ENCODE assay signal across 10 cellular contexts in the genomic region with DNA sequence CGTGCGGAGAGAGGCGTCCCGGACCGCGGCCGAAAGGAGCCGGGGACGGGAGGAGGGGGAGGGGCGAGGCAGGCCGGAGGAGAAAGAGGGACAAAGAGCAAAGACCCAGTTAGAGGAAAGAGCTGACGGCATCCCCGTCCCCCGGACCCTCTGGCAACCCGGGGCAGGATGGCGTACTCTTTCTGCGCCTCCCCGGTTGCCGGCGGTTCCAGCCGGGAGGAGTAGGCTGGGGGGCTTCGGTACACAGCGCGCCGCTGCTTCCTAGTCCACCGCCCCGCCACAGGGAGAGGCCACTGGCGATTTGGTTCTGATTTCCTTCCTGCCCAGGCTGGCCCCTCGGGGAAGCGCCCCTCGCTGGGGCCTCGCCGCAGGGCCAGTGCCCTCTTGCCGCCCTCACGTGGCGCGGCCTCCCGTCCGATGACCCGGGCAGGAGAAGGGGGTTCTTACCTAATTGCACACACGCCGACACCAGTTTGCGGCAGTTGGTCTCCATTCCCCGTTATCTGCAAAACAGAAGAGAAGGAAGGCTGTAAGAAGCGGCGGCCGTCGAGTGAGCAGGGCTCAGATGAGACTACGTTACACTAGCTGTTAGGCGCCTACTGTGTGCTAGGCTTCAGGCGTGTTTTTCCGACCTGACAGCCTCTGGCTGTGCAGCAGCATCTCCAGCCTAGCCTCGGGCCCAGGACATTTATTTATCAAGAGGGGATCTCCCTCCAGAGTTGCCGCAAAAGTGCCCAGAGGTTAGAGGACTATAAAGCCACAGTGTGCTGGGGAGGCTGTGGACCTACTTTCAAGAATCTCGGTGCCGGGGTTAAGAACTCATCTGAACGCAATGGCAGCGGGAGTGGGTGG. TPM values are rescaled to one million over a fixed set of nuclear protein-coding genes. Genes with fewer than 3 reads are reported as not detected.
DNase-seq lines count a peak whose midpoint lies in the region; ATAC-seq, FAIRE-seq and TF ChIP-seq lines count a peak whose summit lies in the region.
"Had no signal": no experiment of that assay in that cellular context is flagged by ENCODE, and none has a peak within 500 bp of the region (broad histone marks: within the 10 kb centered on the region; RNA-seq: fewer than 3 reads in every experiment).

No MANE protein-coding gene starts in this region.

- H3K27me3 Mint-ChIP-seq in naive thymus-derived CD8-positive, alpha-beta T cell: peaks cover 47 to 85% (median 71%) of the 10 kb centered on the region in 5 donors

- H3K14ac ChIP-seq in H1 (ENCODE audit: insufficient read length): no peak overlapping the region

- H3K4me1 Mint-ChIP-seq in naive thymus-derived CD8-positive, alpha-beta T cell: peaks cover 8 to 28% (median 21%) of the 10 kb centered on the region in 4 donors

- no peaks in the 10 kb centered on the region for H3K79me1 ChIP-seq in H1 (ENCODE audit: low read depth, low read length)

- intact Hi-C loops in A673 (cut with micrococcal nuclease; ENCODE audit: unreplicated experiment): loop anchor here (1.0 to 10.0 kb wide), 7 partner anchors 340 to 1302 kb away; no protein-coding TSS in a partner anchor

- no peak overlapping the region; a peak in 1 of 7 replicates for H3K9ac ChIP-seq in H1 (replicated peaks in 1 of 4; ENCODE audit: extremely low read depth in 1 of 4, low read depth in 3 of 4, low read length in 3 of 4)

- H3K9me3 Mint-ChIP-seq in naive thymus-derived CD8-positive, alpha-beta T cell: peaks cover 0 to 44% (median 19%) of the 10 kb centered on the region in 9 donors

- peaks cover 33% of the 10 kb centered on the region for H3K23me2 ChIP-seq in H1 (ENCODE audit: low read depth, low read length)

- WGBS in H1 (ENCODE audit: extremely low coverage in 1 of 2, insufficient coverage in 1 of 2, insufficient read length in 1 of 2, insufficient replicate concordance in 2 of 2, low coverage in 1 of 2, low lambda C conversion rate in 2 of 2, missing lambda C conversion rate in 1 of 2), 2 experiments: 5% methylated on average over 41 of the region's 58 CpGs; no CpG with 5 or more reads in 1 of the 2 experiments

- H2BK12ac ChIP-seq in H1 (ENCODE audit: low read depth, low read length): 0 out of 2 replicates have a peak overlapping the region, but pooled peaks have one; percentile 33

- TF ChIP-seq POLR2A in H1 (IDR thresholded peaks at IDR 0.05; ENCODE audit: control extremely low read depth in 1 of 2, low read depth in 2 of 2, low read length in 2 of 2): no peak

- DNase-seq in A673 (ENCODE audit: low spot score) (no peak), H1 (ENCODE audit: low read depth in 1 of 2, low spot score in 2 of 2) (peak in 1 of 2 experiments; percentile 86), mucosa of gallbladder (ENCODE audit: low spot score) (no peak)
- DNase-seq in naive thymus-derived CD8-positive, alpha-beta T cell: no peak

- no peak overlapping the region for H4K5ac ChIP-seq in H1 (ENCODE audit: insufficient read length, low read depth, low read length)

- ATAC-seq in GM19397 (IDR thresholded peaks at IDR 0.05; ENCODE audit: unreplicated experiment): peak; percentile 6
- no peak for ATAC-seq in naive thymus-derived CD8-positive, alpha-beta T cell
- ATAC-seq in HG02588 (IDR thresholded peaks at IDR 0.05; ENCODE audit: unreplicated experiment): no peak
- ATAC-seq in HG02571 (IDR thresholded peaks at IDR 0.05; ENCODE audit: unreplicated experiment): no peak
- no peak for ATAC-seq in GM18498 (IDR thresholded peaks at IDR 0.05; ENCODE audit: unreplicated experiment)

- no peak overlapping the region for H2BK20ac ChIP-seq in H1 (ENCODE audit: low read length)

- peak overlapping the region; percentile 90; the same call in 1 of the 2 replicates for H4K8ac ChIP-seq in H1 (ENCODE audit: extremely low read depth, insufficient read depth, low read length)

- H3K4me3 Mint-ChIP-seq in naive thymus-derived CD8-positive, alpha-beta T cell: peak overlapping the region in 8 of 10 donors; percentile 7 to 76 (median 61)

- POLR2A ChIA-PET in A673 (lab: Charles Lee; ENCODE audit: low non-redundant PET) (no interaction called here), H1 (lab: Charles Lee; ENCODE audit: partially characterized antibody) (interaction anchor here (1.4 kb wide), 4 partner anchors 11 to 17 kb away, joined by 3 to 7 read pairs (median 4); no protein-coding TSS in a partner anchor)
- POLR2A ChIA-PET in naive thymus-derived CD8-positive, alpha-beta T cell (lab: Charles Lee): interaction anchor here (1.0 kb wide), 1 partner anchor 9 kb away, joined by 4 read pairs; no protein-coding TSS in a partner anchor

- H2BK15ac ChIP-seq in H1 (ENCODE audit: low read length): no peak overlapping the region

- H3K4me1 ChIP-seq in A673 (ENCODE audit: insufficient read depth, low read length, poor library complexity, severe bottlenecking) (no peaks in the 10 kb centered on the region), H1 (replicated peaks in 1 of 4; ENCODE audit: control insufficient read depth in 3 of 4, insufficient read depth in 4 of 4, low read length in 3 of 4) (peaks cover 0 to 30% (median 13%) of the 10 kb centered on the region in 4 experiments; a peak in 6 of 7 replicates)
- H3K4me1 ChIP-seq: prostate gland had no signal

- H3K27ac Mint-ChIP-seq in naive thymus-derived CD8-positive, alpha-beta T cell: peak overlapping the region in 1 of 10 donors; percentile 69

- no peak for TF ChIP-seq RAD21 in H1 (IDR thresholded peaks at IDR 0.05 in 1 of 2, conservative IDR thresholded peaks at IDR 0.05 in 1 of 2; ENCODE audit: low read depth in 2 of 2, low read length in 2 of 2)

- H3K27ac ChIP-seq in A673 (ENCODE audit: low read depth, low read length, poor library complexity, severe bottlenecking) (no peak overlapping the region), H1 (ENCODE audit: low read depth, low read length) (no peak overlapping the region)
- H3K27ac ChIP-seq: prostate gland, SK-N-MC had no signal

- H2BK5ac ChIP-seq in H1 (ENCODE audit: low read depth, low read length): 0 out of 2 replicates have a peak overlapping the region, but pooled peaks have one; percentile 38

- no peak overlapping the region for H2AFZ ChIP-seq in H1 (ENCODE audit: low read length)

- FAIRE-seq in H1 (lab: Jason Lieb, UNC): no peak

- H3K27me3 ChIP-seq in A673 (replicated peaks; ENCODE audit: insufficient read depth, low read depth, low read length, poor library complexity) (peaks cover 4% of the 10 kb centered on the region), H1 (replicated peaks in 1 of 4; ENCODE audit: control insufficient read depth in 3 of 4, extremely low read depth in 1 of 4, insufficient read depth in 3 of 4, low read length in 3 of 4) (peaks cover 61 to 99% (median 90%) of the 10 kb centered on the region in 4 experiments)

- 0 out of 2 replicates have a peak overlapping the region, but pooled peaks have one; percentile 73 for H3K18ac ChIP-seq in H1 (ENCODE audit: extremely low read depth, low read length)

- CTCF ChIA-PET in A673 (lab: Charles Lee) (no interaction called here), H1 (lab: Charles Lee; ENCODE audit: partially characterized antibody) (interaction anchor here (0.5 to 2.9 kb wide), 12 partner anchors 8 to 1002 kb away, joined by 3 to 17 read pairs (median 4); a partner anchor contains a TSS)

- H2BK120ac ChIP-seq in H1 (replicated peaks; ENCODE audit: low read depth, low read length): no peak overlapping the region

- H3K4ac ChIP-seq in H1 (replicated peaks; ENCODE audit: insufficient read length, low read depth, low read length): no peak overlapping the region

- H3K23ac ChIP-seq in H1 (ENCODE audit: insufficient read length): no peak overlapping the region

- H2AK5ac ChIP-seq in H1 (ENCODE audit: low read depth, low read length): no peak overlapping the region

- no peak overlapping the region for H3K56ac ChIP-seq in H1 (replicated peaks; ENCODE audit: insufficient read length, low read depth, low read length)

- no peaks in the 10 kb centered on the region for H3K36me3 ChIP-seq in A673 (ENCODE audit: insufficient read depth, low read length, poor library complexity, severe bottlenecking)
- H3K36me3 ChIP-seq in H1 (ENCODE audit: control insufficient read depth in 2 of 4, insufficient read depth in 4 of 4, low read length in 3 of 4): no peaks in the 10 kb centered on the region; a peak in 1 of 8 replicates
- H3K36me3 ChIP-seq: prostate gland had no signal

- no TSS peak for BruUV-seq in A673 (replicated peaks; lab: Mats Ljungman, UMichigan)

- H3K79me2 ChIP-seq in H1 (ENCODE audit: control insufficient read depth in 1 of 2, insufficient read depth in 2 of 2, low read length in 2 of 2): no peaks in the 10 kb centered on the region

- TF ChIP-seq CTCF in A673 (conservative IDR thresholded peaks at IDR 0.05; ENCODE audit: low read depth, low read length) (no peak), H1 (IDR thresholded peaks at IDR 0.05; ENCODE audit: control extremely low read depth in 1 of 3, insufficient read depth in 1 of 3, low read depth in 1 of 3, low read length in 3 of 3) (no peak; a peak in 1 of 4 replicates)

- H3K36me3 Mint-ChIP-seq in naive thymus-derived CD8-positive, alpha-beta T cell: peaks cover 4 to 37% (median 7%) of the 10 kb centered on the region in 3 donors

- H3K4me3 ChIP-seq in A673 (ENCODE audit: low read depth, low read length, poor library complexity, severe bottlenecking) (peak overlapping the region; percentile 40), H1 (ENCODE audit: extremely low read depth in 1 of 4, insufficient read depth in 2 of 4, low read depth in 3 of 4, low read length in 4 of 4) (peak overlapping the region; percentile 40 to 66 (median 52))
- H3K4me3 ChIP-seq: SK-N-MC had no signal

- TF ChIP-seq EP300 in H1 (IDR thresholded peaks at IDR 0.05; ENCODE audit: borderline replicate concordance in 1 of 2, low read depth in 2 of 2, low read length in 2 of 2): no peak

- no peak overlapping the region for H4K91ac ChIP-seq in H1 (replicated peaks; ENCODE audit: insufficient read length, low read length)

- H3K9me3 ChIP-seq in A673 (ENCODE audit: low read depth, low read length, poor library complexity, severe bottlenecking) (no peaks in the 10 kb centered on the region), H1 (ENCODE audit: insufficient read depth in 2 of 2, low read depth in 1 of 2, low read length in 1 of 2) (no peaks in the 10 kb centered on the region)
- H3K9me3 ChIP-seq: prostate gland had no signal

- peaks cover 3 to 18% of the 10 kb centered on the region in 2 experiments for H4K20me1 ChIP-seq in H1 (replicated peaks in 1 of 2; ENCODE audit: control insufficient read depth in 1 of 2, insufficient read depth in 2 of 2, low read length in 2 of 2)

- H3K4me2 ChIP-seq in H1 (ENCODE audit: insufficient read depth in 1 of 2, low read depth in 2 of 2, low read length in 2 of 2): peak overlapping the region; percentile 57 to 88

RNA-seq across cellular contexts. Expression of a gene that starts 9.9 kb away (rescaled TPM):
- total RNA-seq in A673 (2021) (0.90 and 2.0 TPM in 2 replicates), mucosa of gallbladder (4.2 TPM)
- 0.44 and 0.67 TPM in 2 replicates for total RNA-seq in H1 (2021; fragmentation: NEBNext Ultra II Directional; extraction: Animal tissue kit (Norgen Biotek cat#: 25700))
- polyA plus RNA-seq in H1 (2011; rRNA removed): 0.09 and 0.31 TPM in 2 replicates
- polyA plus RNA-seq in H1 (2011; cell fraction: cytosol; rRNA removed): 0.08 TPM
- 0.13 TPM for polyA plus RNA-seq in H1 (2011; cell fraction: nucleus; rRNA removed)
- polyA plus RNA-seq in H1 (2012, experiment 1 of 2): 0.14 to 0.50 TPM (median 0.25 TPM) in 4 replicates
- polyA plus RNA-seq in H1 (2012, experiment 2 of 2): 0.26 TPM
- 0.85 TPM for polyA plus RNA-seq in H1 (2013, experiment 1 of 2)
- polyA plus RNA-seq in H1 (2013, experiment 2 of 2): 0.64 TPM
- not detected in 2 replicates for polyA minus RNA-seq in H1 (2011; rRNA and poly(A)+ RNA removed)
- polyA minus RNA-seq in H1 (2011; cell fraction: cytosol; rRNA and poly(A)+ RNA removed): not detected
- 0.40 TPM for polyA minus RNA-seq in H1 (2011; cell fraction: nucleus; rRNA and poly(A)+ RNA removed)
- total RNA-seq in naive thymus-derived CD8-positive, alpha-beta T cell: not detected
- not detected for polyA plus RNA-seq in naive thymus-derived CD8-positive, alpha-beta T cell
